1 cellular context compared by ENCODE assay signal in genomic region chr6:7725849-7726415, GRCh38.
TF ChIP-seq lines count a peak whose summit lies in the region.

Gene BMP6 (plus strand): TSS chr6:7726099. CDS start chr6:7726956, 857 bp downstream.

TF ChIP-seq in WTC11, 78 proteins besides CTCF, POLR2A, EP300 and RAD21 (continued from another document):
- TF ChIP-seq PRDM15 (CRISPR knock-in tag; IDR thresholded peaks at IDR 0.05) (peak; percentile 45; the same call in 1 of the 2 replicates), HMGXB4 (CRISPR knock-in tag; IDR thresholded peaks at IDR 0.05) (peak; percentile 73; the same call in 1 of the 2 replicates), ZNF317 (CRISPR knock-in tag; IDR thresholded peaks at IDR 0.05; ENCODE audit: borderline replicate concordance, low read depth) (0 out of 2 replicates have a peak, but pooled peaks have one; percentile 16), GRHL2 (CRISPR knock-in tag; IDR thresholded peaks at IDR 0.05; ENCODE audit: insufficient replicate concordance, severe bottlenecking) (no peak), RORB (CRISPR knock-in tag; IDR thresholded peaks at IDR 0.05) (no peak)
